In the genomic region with DNA sequence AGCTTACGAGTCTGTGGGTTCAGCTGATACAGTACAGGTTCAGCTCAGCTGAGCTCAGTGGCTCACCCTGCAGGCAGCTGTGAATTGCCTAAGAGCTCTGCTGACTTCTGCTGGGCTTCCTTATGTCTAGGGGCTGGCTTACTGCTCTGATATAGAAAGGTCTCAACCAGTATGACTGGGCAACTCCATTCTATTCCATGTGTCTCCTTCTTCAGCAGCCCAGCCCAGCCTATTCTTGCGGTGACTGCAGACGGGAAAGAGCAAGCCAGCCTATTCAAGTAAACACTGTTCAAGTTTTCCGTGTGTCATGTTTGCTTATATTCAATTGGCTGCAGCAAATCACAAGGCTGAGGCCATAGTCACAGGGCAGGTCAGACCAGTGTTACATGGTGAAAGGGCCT, we compare ENCODE assay signal across 12 cellular contexts.
DNase-seq lines count a peak whose midpoint lies in the region; ATAC-seq and TF ChIP-seq lines count a peak whose summit lies in the region.
"Had no signal": no experiment of that assay in that cellular context is flagged by ENCODE, and none has a peak within 500 bp of the region (broad histone marks: within the 10 kb centered on the region; RNA-seq: fewer than 3 reads in every experiment).

No MANE protein-coding gene starts in this region.

- H3K4me3 Mint-ChIP-seq in CD14-positive monocyte: no peak overlapping the region
- H3K4me3 Mint-ChIP-seq: CD8-positive, alpha-beta T cell had no signal

- in situ Hi-C loops in ACHN (cut with HindIII; ENCODE audit: low pct_ligation_motif_present, low pct_unique_long_range_greater_than_20kb, low sequenced_read_pairs): no loop called here

- no peaks in the 10 kb centered on the region for H3K4me1 Mint-ChIP-seq in CD14-positive monocyte

- H3K27ac Mint-ChIP-seq in CD14-positive monocyte: no peak overlapping the region
- H3K27ac Mint-ChIP-seq: CD8-positive, alpha-beta T cell had no signal

- intact Hi-C loops in CD14-positive monocyte (cut with micrococcal nuclease): no loop called here

- peaks cover 0 to 13% (median 5%) of the 10 kb centered on the region in 7 donors for H3K9me3 Mint-ChIP-seq in CD14-positive monocyte

- TF ChIP-seq CTCF in CD14-positive monocyte (IDR thresholded peaks at IDR 0.05): no peak

- ATAC-seq in HG03095 (IDR thresholded peaks at IDR 0.05; ENCODE audit: unreplicated experiment): no peak
- ATAC-seq: CD8-positive, alpha-beta T cell had no signal

- DNase-seq in ACHN: peak; percentile 45
- DNase-seq in HT-29 (ENCODE audit: low spot score): peak; percentile 64
- peak; percentile 1 for DNase-seq in SK-N-DZ (ENCODE audit: low spot score)
- peak; percentile 47 for DNase-seq in iPS DF 19.7 (ENCODE audit: low read depth, low spot score)
- no peak for DNase-seq in anterior cingulate cortex (lab: John Stamatoyannopoulos, UW)
- DNase-seq in NCI-H510A (lab: John Stamatoyannopoulos, UW): no peak
- no peak for DNase-seq in CD14-positive monocyte (ENCODE audit: low spot score)
- DNase-seq: activated T-cell treated with anti-CD3 and anti-CD28 coated beads, Interleukin-2, amount 50 U/mL, for 1 hour; CD8-positive, alpha-beta T cell; stimulated activated naive CD4-positive, alpha-beta T cell treated with Interleukin-2 at 50 U/mL for 16 hours; T-helper 1 cell had no signal

- no peaks in the 10 kb centered on the region for H3K27me3 Mint-ChIP-seq in CD14-positive monocyte (ENCODE audit: low read depth in 3 of 3)

- H3K36me3 Mint-ChIP-seq in CD14-positive monocyte: no peaks in the 10 kb centered on the region
- H3K36me3 Mint-ChIP-seq: CD8-positive, alpha-beta T cell had no signal

Comparison
In these comparisons a context has a peak if more than half of its experiments do, and no peak if none do; other contexts are left out.
1. DNase-seq: peak in ACHN (single experiment), HT-29 (single experiment), SK-N-DZ (single experiment) and iPS DF 19.7 (single experiment); none in anterior cingulate cortex (0 of 58), NCI-H510A (single experiment) and CD14-positive monocyte (single experiment).